In genomic region chr4:2054217-2054616, GRCh38 we compare ENCODE assay signal across 25 cellular contexts. TPM values are rescaled to one million over a fixed set of nuclear protein-coding genes. Genes with fewer than 3 reads are reported as not detected.
"Had no signal": no experiment of that assay in that cellular context is flagged by ENCODE, and none has a peak within 500 bp of the region (broad histone marks: within the 10 kb centered on the region; RNA-seq: fewer than 3 reads in every experiment).

No MANE protein-coding gene starts in this region.

- H3K36me3 ChIP-seq: gastrocnemius medialis, left lung, stomach, tibial artery had no signal

- ATAC-seq: gastrocnemius medialis; left cardiac atrium; left lung; mucosa of descending colon; psoas muscle; right cardiac atrium; stimulated activated effector memory CD8-positive, alpha-beta T cell treated with anti-CD3 and anti-CD28 coated beads, Interleukin-12 subunit alpha, Interleukin-12 subunit beta, amount 100 ng/mL, for 72 hours had no signal

- H3K4me3 ChIP-seq: dorsolateral prefrontal cortex, gastrocnemius medialis, left lung, mucosa of descending colon, psoas muscle, stomach, testis, tibial artery had no signal

- H3K27ac ChIP-seq: dorsolateral prefrontal cortex, gastrocnemius medialis, left lung, psoas muscle, stomach, testis, tibial artery had no signal

- H3K27me3 ChIP-seq: dorsolateral prefrontal cortex, testis had no signal

- H3K4me3 Mint-ChIP-seq: mesothelial cell of epicardium; nephron progenitor cell; stimulated activated effector memory CD8-positive, alpha-beta T cell treated with anti-CD3 and anti-CD28 coated beads, Interleukin-12 subunit alpha, Interleukin-12 subunit beta, amount 100 ng/mL, for 72 hours; type B pancreatic cell had no signal

- H3K27ac Mint-ChIP-seq: mesothelial cell of epicardium; nephron progenitor cell; stimulated activated effector memory CD8-positive, alpha-beta T cell treated with anti-CD3 and anti-CD28 coated beads, Interleukin-12 subunit alpha, Interleukin-12 subunit beta, amount 100 ng/mL, for 72 hours; type B pancreatic cell had no signal

- FAIRE-seq: colon, small intestine, urothelium cell line had no signal

- H3K4me1 Mint-ChIP-seq: stimulated activated effector memory CD8-positive, alpha-beta T cell treated with anti-CD3 and anti-CD28 coated beads, Interleukin-12 subunit alpha, Interleukin-12 subunit beta, amount 100 ng/mL, for 72 hours had no signal

- H3K36me3 Mint-ChIP-seq: naive B cell; stimulated activated effector memory CD8-positive, alpha-beta T cell treated with anti-CD3 and anti-CD28 coated beads, Interleukin-12 subunit alpha, Interleukin-12 subunit beta, amount 100 ng/mL, for 72 hours; type B pancreatic cell had no signal

- DNase-seq: effector CD4-positive, alpha-beta T cell; gastrocnemius medialis; left cardiac atrium; mesenchymal stem cell; naive B cell; nephron progenitor cell; nucleus accumbens; psoas muscle; small intestine; stimulated activated CD4-positive, alpha-beta T cell treated with anti-CD3 and anti-CD28 coated beads, Interleukin-15, amount 100 ng/mL, for 24 hours; stimulated activated CD4-positive, alpha-beta T cell treated with anti-CD3 and anti-CD28 coated beads, Interleukin-4, amount 100 ng/mL, for 1 hour; stimulated activated naive CD4-positive, alpha-beta T cell treated with Interleukin-2 at 50 U/mL for 16 hours; stomach; testis; tibial artery had no signal

- H3K9me3 Mint-ChIP-seq: mesothelial cell of epicardium; naive B cell; nephron progenitor cell; stimulated activated effector memory CD8-positive, alpha-beta T cell treated with anti-CD3 and anti-CD28 coated beads, Interleukin-12 subunit alpha, Interleukin-12 subunit beta, amount 100 ng/mL, for 72 hours; type B pancreatic cell had no signal

- H3K9me3 ChIP-seq: gastrocnemius medialis, left lung, mucosa of descending colon, psoas muscle, stomach, testis, tibial artery had no signal

RNA-seq across cellular contexts. Expression of gene NAT8L, which starts 4.9 kb away (rescaled TPM):
- total RNA-seq: glomerular endothelial cell had no signal
